In genomic region chr6:14070457-14070856, GRCh38 we compare ENCODE assay signal across 28 cellular contexts. TPM values are rescaled to one million over a fixed set of nuclear protein-coding genes. Genes with fewer than 3 reads are reported as not detected.
DNase-seq lines count a peak whose midpoint lies in the region; ATAC-seq, FAIRE-seq and TF ChIP-seq lines count a peak whose summit lies in the region.
"Had no signal": no experiment of that assay in that cellular context is flagged by ENCODE, and none has a peak within 500 bp of the region (broad histone marks: within the 10 kb centered on the region; RNA-seq: fewer than 3 reads in every experiment).

No MANE protein-coding gene starts in this region.

- H4K20me1 ChIP-seq in HepG2 (ENCODE audit: insufficient read depth, low read length), result no peaks in the 10 kb centered on the region
- H4K20me1 ChIP-seq in Karpas-422 (ENCODE audit: insufficient read depth, low read depth, low read length), result no peaks in the 10 kb centered on the region
- H4K20me1 ChIP-seq: BLaER1 treated with 17β-estradiol and CSF1 and Interleukin-3, amounts not matched to agents 10 nM and 100 nM had no signal

- no peak for TF ChIP-seq CTCF in WTC11 (IDR thresholded peaks at IDR 0.05)
- TF ChIP-seq CTCF in HepG2 (CRISPR knock-in tag; IDR thresholded peaks at IDR 0.05), result no peak

- H3K4me3 ChIP-seq in HepG2 (replicated peaks in 1 of 3; ENCODE audit: insufficient read depth in 1 of 3, low read depth in 2 of 3, low read length in 3 of 3) (no peak overlapping the region), Karpas-422 (ENCODE audit: low read length) (no peak overlapping the region)
- H3K4me3 ChIP-seq: BLaER1 treated with 17β-estradiol and CSF1 and Interleukin-3, amounts not matched to agents 10 nM and 100 nM had no signal

- no peak for FAIRE-seq in HepG2 (lab: Jason Lieb, UNC)
- FAIRE-seq: A204.1, GM12891, H1 had no signal

- H3K27me3 ChIP-seq in HepG2 (ENCODE audit: control insufficient read depth in 1 of 2, insufficient read depth in 2 of 2, low read length in 2 of 2), result peaks cover 1 to 7% of the 10 kb centered on the region in 2 experiments; a peak in 2 of 5 replicates
- no peaks in the 10 kb centered on the region for H3K27me3 ChIP-seq in Karpas-422 (ENCODE audit: low read length)
- H3K27me3 ChIP-seq: BLaER1 treated with 17β-estradiol and CSF1 and Interleukin-3, amounts not matched to agents 10 nM and 100 nM had no signal

- H3K79me2 ChIP-seq in HepG2 (ENCODE audit: insufficient read depth, low read length), result no peaks in the 10 kb centered on the region
- H3K79me2 ChIP-seq in Karpas-422 (ENCODE audit: low read length), result no peaks in the 10 kb centered on the region

- no peaks in the 10 kb centered on the region for H3K27me3 Mint-ChIP-seq in WTC11 (ENCODE audit: low read depth)

- no peak overlapping the region for H2AFZ ChIP-seq in HepG2 (ENCODE audit: low read length)
- no peak overlapping the region for H2AFZ ChIP-seq in Karpas-422 (ENCODE audit: low read length)

- H3K36me3 ChIP-seq in HepG2 (replicated peaks in 1 of 2; ENCODE audit: control insufficient read depth in 1 of 2, insufficient read depth in 2 of 2, low read length in 2 of 2), result no peaks in the 10 kb centered on the region
- no peaks in the 10 kb centered on the region for H3K36me3 ChIP-seq in Karpas-422 (ENCODE audit: insufficient read depth, low read length)
- H3K36me3 ChIP-seq: BLaER1 treated with 17β-estradiol and CSF1 and Interleukin-3, amounts not matched to agents 10 nM and 100 nM had no signal

- WGBS in HepG2 (ENCODE audit: low lambda C conversion rate), result 7% methylated on average over 4 of the region's 4 CpGs

- intact Hi-C loops in HepG2 (cut with micrococcal nuclease; ENCODE audit: unreplicated experiment) (no loop called here), sciatic nerve (cut with DNase I) (no loop called here)

- no peaks in the 10 kb centered on the region for H3K36me3 Mint-ChIP-seq in WTC11
- H3K36me3 Mint-ChIP-seq: CD8-positive, alpha-beta T cell had no signal

- POLR2A ChIA-PET in WTC11 (lab: Charles Lee), result no interaction called here
- POLR2A ChIA-PET in HepG2 (lab: Yijun Ruan, JAX), result no interaction called here

- H3K4me2 ChIP-seq in HepG2 (ENCODE audit: low read depth, low read length) (no peak overlapping the region), Karpas-422 (ENCODE audit: low read depth, low read length, poor library complexity, severe bottlenecking) (no peak overlapping the region)
- H3K4me2 ChIP-seq: BLaER1 treated with 17β-estradiol and CSF1 and Interleukin-3, amounts not matched to agents 10 nM and 100 nM had no signal

- H3K9me3 Mint-ChIP-seq in WTC11, result no peaks in the 10 kb centered on the region
- H3K9me3 Mint-ChIP-seq: CD8-positive, alpha-beta T cell had no signal

- no peak for TF ChIP-seq RAD21 in HepG2 (CRISPR knock-in tag; IDR thresholded peaks at IDR 0.05)

- H3K4me3 Mint-ChIP-seq in WTC11, result no peak overlapping the region
- H3K4me3 Mint-ChIP-seq: CD8-positive, alpha-beta T cell had no signal

- H3K9ac ChIP-seq in HepG2 (ENCODE audit: insufficient read depth, low read depth, low read length) (no peak overlapping the region), Karpas-422 (ENCODE audit: low read length) (no peak overlapping the region)
- H3K9ac ChIP-seq: BLaER1 treated with 17β-estradiol and CSF1 and Interleukin-3, amounts not matched to agents 10 nM and 100 nM had no signal

- H3K27ac ChIP-seq in HepG2 (ENCODE audit: extremely low read length, insufficient read depth, low read length), result no peak overlapping the region
- H3K27ac ChIP-seq in Karpas-422 (ENCODE audit: low read length), result no peak overlapping the region
- no peak overlapping the region for H3K27ac ChIP-seq in caudate nucleus (ENCODE audit: low read depth, low read length)
- H3K27ac ChIP-seq: BLaER1 treated with 17β-estradiol and CSF1 and Interleukin-3, amounts not matched to agents 10 nM and 100 nM; RWPE1 had no signal

- in situ Hi-C loops in HepG2 (cut with HindIII; ENCODE audit: extremely low pct_ligation_motif_present, low pct_unique_long_range_greater_than_20kb), result no loop called here
- in situ Hi-C loops in KBM-7 (cut with MboI; ENCODE audit: low pct_unique_long_range_greater_than_20kb, low sequenced_read_pairs), result no loop called here

- BruUV-seq in HepG2 (replicated peaks; lab: Mats Ljungman, UMichigan), result no TSS peak

- TF ChIP-seq EP300 in HepG2 (IDR thresholded peaks at IDR 0.05; ENCODE audit: low read depth in 2 of 2, low read length in 2 of 2) (no peak), HepG2 (CRISPR knock-in tag; IDR thresholded peaks at IDR 0.05; ENCODE audit: borderline replicate concordance) (no peak)

- TF ChIP-seq POLR2A in HepG2 (IDR thresholded peaks at IDR 0.05; ENCODE audit: insufficient read depth in 1 of 2, low read depth in 2 of 2, low read length in 2 of 2), result no peak

- no peaks in the 10 kb centered on the region for H3K9me3 ChIP-seq in HepG2 (ENCODE audit: low read length)
- H3K9me3 ChIP-seq in Karpas-422 (ENCODE audit: low read length), result no peaks in the 10 kb centered on the region
- H3K9me3 ChIP-seq: BLaER1 treated with 17β-estradiol and CSF1 and Interleukin-3, amounts not matched to agents 10 nM and 100 nM had no signal

- DNase-seq in WTC11 (ENCODE audit: low spot score) (no peak), amniotic epithelial cell (ENCODE audit: low read depth) (peak; percentile 91), HepG2 (ENCODE audit: low spot score) (no peak), sciatic nerve (ENCODE audit: low spot score) (no peak), Karpas-422 (no peak), KBM-7 (no peak), caudate nucleus (lab: John Stamatoyannopoulos, UW) (no peak)
- DNase-seq: AML-193; CD8-positive, alpha-beta T cell; DMS79 treated with DMSO at 0.1 percent for 48 hours; GF-D8; KG1; MM.1S; NCI-H1048; NCI-H1417; NCI-H1694; NCI-H2081; NCI-H226; NCI-H510A; NCI-H69; SHP77 had no signal

- no peaks in the 10 kb centered on the region for H3K9me2 ChIP-seq in Karpas-422 (replicated peaks; ENCODE audit: insufficient read depth, low read length)

- peaks cover 7% of the 10 kb centered on the region for H3K4me1 Mint-ChIP-seq in WTC11

- CTCF ChIA-PET in WTC11 (lab: Charles Lee), result interaction anchor here (0.6 to 1.2 kb wide), 2 partner anchors 59 to 166 kb away, joined by 3 read pairs; no protein-coding TSS in a partner anchor
- CTCF ChIA-PET in HepG2 (lab: Yijun Ruan, JAX; ENCODE audit: low intra/inter-chr PET ratio, low total read pairs), result no interaction called here

- ATAC-seq in WTC11, result no peak
- ATAC-seq in HepG2, result peak; percentile 27; the same call in 1 of the 3 replicates
- ATAC-seq in sciatic nerve, result peak; percentile 70
- ATAC-seq in HG02970 (IDR thresholded peaks at IDR 0.05; ENCODE audit: low FRiP score, unreplicated experiment), result no peak
- ATAC-seq: CD8-positive, alpha-beta T cell; HCT116 had no signal

- H3K27ac Mint-ChIP-seq in WTC11, result no peak overlapping the region
- H3K27ac Mint-ChIP-seq: CD8-positive, alpha-beta T cell had no signal

- H3K4me1 ChIP-seq in HepG2 (ENCODE audit: insufficient read depth, low read length) (peaks cover 8% of the 10 kb centered on the region; the same call in 1 of the 2 replicates), Karpas-422 (ENCODE audit: low read length) (no peaks in the 10 kb centered on the region)

TF ChIP-seq in WTC11, 78 proteins besides CTCF, POLR2A, EP300 and RAD21:
- no peak for TF ChIP-seq IRF2 (CRISPR knock-in tag; IDR thresholded peaks at IDR 0.05; ENCODE audit: borderline replicate concordance, low read depth)
- TF ChIP-seq GABPB1 (CRISPR knock-in tag; IDR thresholded peaks at IDR 0.05), result peak; percentile 91
- TF ChIP-seq RELA (CRISPR knock-in tag; IDR thresholded peaks at IDR 0.05; ENCODE audit: borderline replicate concordance), result no peak

TF ChIP-seq in HepG2, 621 proteins besides CTCF, POLR2A, EP300 and RAD21:
- TF ChIP-seq ZNF768 (CRISPR knock-in tag; IDR thresholded peaks at IDR 0.05) (no peak), CEBPG (CRISPR knock-in tag; IDR thresholded peaks at IDR 0.05) (peak; percentile 59; the same call in 1 of the 2 replicates), PHF20 (CRISPR knock-in tag; IDR thresholded peaks at IDR 0.05) (no peak)
- TF ChIP-seq, protein P1, sequence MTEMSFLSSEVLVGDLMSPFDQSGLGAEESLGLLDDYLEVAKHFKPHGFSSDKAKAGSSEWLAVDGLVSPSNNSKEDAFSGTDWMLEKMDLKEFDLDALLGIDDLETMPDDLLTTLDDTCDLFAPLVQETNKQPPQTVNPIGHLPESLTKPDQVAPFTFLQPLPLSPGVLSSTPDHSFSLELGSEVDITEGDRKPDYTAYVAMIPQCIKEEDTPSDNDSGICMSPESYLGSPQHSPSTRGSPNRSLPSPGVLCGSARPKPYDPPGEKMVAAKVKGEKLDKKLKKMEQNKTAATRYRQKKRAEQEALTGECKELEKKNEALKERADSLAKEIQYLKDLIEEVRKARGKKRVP (CRISPR knock-in tag; IDR thresholded peaks at IDR 0.05), result peak in 1 of 2 experiments; percentile 93; a peak in 2 of 4 replicates

RNA-seq across cellular contexts. Expression of gene CD83, which starts 47.1 kb away (rescaled TPM):
- total RNA-seq in WTC11 (2021), result 5.5 to 7.5 TPM (median 7.4 TPM) in 3 replicates
- 1.7 and 2.3 TPM in 2 replicates for total RNA-seq in HepG2 (2016; rRNA removed; fragmentation: Illumina TruSeq; extraction: Trizol)
- total RNA-seq in HepG2 (2016; cell fraction: cytosol; rRNA removed; fragmentation: Illumina TruSeq; extraction: Trizol; ENCODE audit: low read depth), result 1.1 and 1.2 TPM in 2 replicates
- total RNA-seq in HepG2 (2016; cell fraction: insoluble cytoplasmic fraction; rRNA removed; fragmentation: Illumina TruSeq; extraction: Trizol), result 1.9 and 3.0 TPM in 2 replicates
- total RNA-seq in HepG2 (2016; cell fraction: membrane; rRNA removed; fragmentation: Illumina TruSeq; extraction: Trizol), result 2.0 and 2.5 TPM in 2 replicates
- total RNA-seq in HepG2 (2016; cell fraction: nucleus; rRNA removed; fragmentation: Illumina TruSeq; extraction: Trizol), result 2.2 and 2.3 TPM in 2 replicates
- 0.46 and 0.51 TPM in 2 replicates for polyA plus RNA-seq in HepG2 (2011; rRNA removed)
- 0.28 and 0.55 TPM in 2 replicates for polyA plus RNA-seq in HepG2 (2011; cell fraction: cytosol; rRNA removed)
- polyA plus RNA-seq in HepG2 (2011; cell fraction: nucleus; rRNA removed), result 0.24 and 0.35 TPM in 2 replicates
- polyA plus RNA-seq in HepG2 (2012), result 0.89 and 1.4 TPM in 2 replicates
- 0.74 and 0.84 TPM in 2 replicates for polyA plus RNA-seq in HepG2 (2016; cell fraction: cytosol; fragmentation: Illumina TruSeq; extraction: Trizol; ENCODE audit: low read depth)
- 1.6 and 2.0 TPM in 2 replicates for polyA plus RNA-seq in HepG2 (2016; cell fraction: insoluble cytoplasmic fraction; fragmentation: Illumina TruSeq; extraction: Trizol; ENCODE audit: low read depth)
- polyA plus RNA-seq in HepG2 (2016; cell fraction: membrane; fragmentation: Illumina TruSeq; extraction: Trizol; ENCODE audit: low read depth), result 1.7 and 1.8 TPM in 2 replicates
- 2.8 and 3.1 TPM in 2 replicates for polyA plus RNA-seq in HepG2 (2016; cell fraction: nucleus; fragmentation: Illumina TruSeq; extraction: Trizol; ENCODE audit: insufficient read depth, low read depth)
- 0.36 and 7.7 TPM in 2 replicates for polyA minus RNA-seq in HepG2 (2011; rRNA and poly(A)+ RNA removed; ENCODE audit: low replicate concordance)
- polyA minus RNA-seq in HepG2 (2011; cell fraction: cytosol; rRNA and poly(A)+ RNA removed), result not detected in 2 replicates
- polyA minus RNA-seq in HepG2 (2011; cell fraction: nucleus; rRNA and poly(A)+ RNA removed), result 0.37 TPM in 1 of 2 replicates, not detected in the other
- 22.3 TPM for total RNA-seq in sciatic nerve
- 1.9 and 3.9 TPM in 2 replicates for total RNA-seq in Karpas-422 (2014; rRNA removed; shearing (Covaris generic); ENCODE audit: low replicate concordance)

Comparison
In these comparisons a context has a peak if more than half of its experiments do, and no peak if none do; other contexts are left out.
1. ATAC-seq: peak in HepG2 (single experiment) and sciatic nerve (single experiment); none in WTC11 (single experiment) and HG02970 (single experiment).
2. Of the 50 proteins assayed by ChIP-seq in both HepG2 and WTC11: peak only in HepG2: none; only in WTC11: GABPB1; in both: none; in neither: 49.